9 cellular contexts compared by ENCODE assay signal in the genomic region with DNA sequence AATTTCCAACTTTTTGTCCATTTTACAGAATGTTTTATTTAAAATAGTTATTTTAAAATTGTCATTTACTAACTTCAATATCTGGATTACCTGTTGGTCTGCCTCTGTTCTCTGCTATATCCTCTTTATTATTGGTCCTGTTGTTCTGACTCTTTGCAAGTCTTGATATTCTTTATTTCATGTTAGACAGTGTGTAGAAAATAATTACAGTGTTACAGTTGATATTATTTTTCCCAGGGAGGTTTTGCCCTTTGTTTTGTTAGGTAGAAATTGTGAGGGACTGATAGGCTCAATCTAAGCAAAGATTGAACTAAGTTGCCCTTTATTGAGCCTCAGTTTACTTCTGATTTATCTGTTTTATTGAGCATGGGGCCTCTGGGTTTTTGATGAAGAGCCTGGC. TPM values are rescaled to one million over a fixed set of nuclear protein-coding genes. Genes with fewer than 3 reads are reported as not detected.
"Had no signal": no experiment of that assay in that cellular context is flagged by ENCODE, and none has a peak within 500 bp of the region (broad histone marks: within the 10 kb centered on the region; RNA-seq: fewer than 3 reads in every experiment).

No MANE protein-coding gene starts in this region.

- H3K4me3 ChIP-seq: K562 had no signal

- DNase-seq: IMR-90, KBM-7, KG1 had no signal

- H3K27ac ChIP-seq: HL-60 had no signal

RNA-seq across cellular contexts. Expression of a gene that starts 49.4 kb away (rescaled TPM):
- polyA plus RNA-seq: IgD-negative memory B cell had no signal

RNA-seq across cellular contexts. Expression of a gene that starts 59.9 kb away (rescaled TPM):
- total RNA-seq: HepG2, HT-29, HT1080, IMR-90, K562 had no signal
- polyA plus RNA-seq: HepG2, IgD-negative memory B cell, IMR-90, K562 had no signal
